In the genomic region with DNA sequence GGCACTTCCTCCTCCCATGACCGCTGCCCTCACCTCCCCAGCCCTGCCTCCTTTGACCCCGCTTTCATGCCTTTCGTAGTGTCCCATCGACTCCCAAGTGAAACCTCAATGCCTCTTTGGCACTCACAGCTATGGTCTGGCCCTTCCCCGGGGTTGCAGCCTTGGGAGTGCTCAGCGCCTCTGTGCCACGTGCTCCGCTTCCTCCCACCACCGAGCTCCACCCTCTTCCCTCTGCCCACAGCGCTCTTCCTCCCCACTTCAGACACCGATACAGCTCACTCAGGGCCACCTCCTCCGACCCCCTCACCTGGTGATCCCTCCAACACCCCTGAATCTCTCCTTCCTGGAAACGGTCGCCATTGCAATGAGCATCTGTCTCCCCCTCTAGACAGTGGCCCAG, we compare ENCODE assay signal across 10 cellular contexts. TPM values are rescaled to one million over a fixed set of nuclear protein-coding genes. Genes with fewer than 3 reads are reported as not detected.
DNase-seq lines count a peak whose midpoint lies in the region; ATAC-seq and TF ChIP-seq lines count a peak whose summit lies in the region.
"Had no signal": no experiment of that assay in that cellular context is flagged by ENCODE, and none has a peak within 500 bp of the region (broad histone marks: within the 10 kb centered on the region; RNA-seq: fewer than 3 reads in every experiment).

No MANE protein-coding gene starts in this region.

- H3K27ac ChIP-seq in GM23338 (ENCODE audit: low read depth) (no peak overlapping the region), right atrium auricular region (peak overlapping the region; percentile 69 to 72), A673 (ENCODE audit: low read depth, low read length, poor library complexity, severe bottlenecking) (no peak overlapping the region)

- H2AFZ ChIP-seq in GM23338 = peak overlapping the region; percentile 72; the same call in 1 of the 2 replicates

- no peaks in the 10 kb centered on the region for H4K20me1 ChIP-seq in GM23338 (replicated peaks; ENCODE audit: insufficient read depth)

- intact Hi-C loops in A673 (cut with micrococcal nuclease; ENCODE audit: unreplicated experiment) = no loop called here

- H3K9me3 ChIP-seq in right atrium auricular region (no peaks in the 10 kb centered on the region), A673 (ENCODE audit: low read depth, low read length, poor library complexity, severe bottlenecking) (no peaks in the 10 kb centered on the region)

- H3K4me3 ChIP-seq in GM23338 (no peak overlapping the region), right atrium auricular region (peak overlapping the region in 1 of 2 donors; percentile 4), A673 (ENCODE audit: low read depth, low read length, poor library complexity, severe bottlenecking) (no peak overlapping the region)

- H3K27me3 ChIP-seq in GM23338 (ENCODE audit: insufficient read depth) (no peaks in the 10 kb centered on the region), right atrium auricular region (no peaks in the 10 kb centered on the region), A673 (replicated peaks; ENCODE audit: insufficient read depth, low read depth, low read length, poor library complexity) (no peaks in the 10 kb centered on the region)

- H3K36me3 ChIP-seq in GM23338 (ENCODE audit: insufficient read depth) = no peaks in the 10 kb centered on the region
- H3K36me3 ChIP-seq in right atrium auricular region = no peaks in the 10 kb centered on the region
- no peaks in the 10 kb centered on the region for H3K36me3 ChIP-seq in A673 (ENCODE audit: insufficient read depth, low read length, poor library complexity, severe bottlenecking)

- no peak for TF ChIP-seq CTCF in GM23338 (conservative IDR thresholded peaks at IDR 0.05; ENCODE audit: low read depth in 2 of 2)
- TF ChIP-seq CTCF in right atrium auricular region (IDR thresholded peaks at IDR 0.05) = no peak
- no peak for TF ChIP-seq CTCF in A673 (conservative IDR thresholded peaks at IDR 0.05; ENCODE audit: low read depth, low read length)

- peaks cover 10% of the 10 kb centered on the region for H3K27me3 Mint-ChIP-seq in GM23338 (ENCODE audit: insufficient read depth, low read depth, poor library complexity)

- no peak for DNase-seq in GM23338 (ENCODE audit: low spot score)
- peak; percentile 31 for DNase-seq in activated T-cell treated with anti-CD3 and anti-CD28 coated beads, Interleukin-2, amount 50 U/mL, for 1 hour
- peak; percentile 80 for DNase-seq in right atrium auricular region (ENCODE audit: low spot score)
- DNase-seq in stimulated activated CD4-positive, alpha-beta T cell treated with anti-CD3 and anti-CD28 coated beads, TNF-alpha, amount 100 ng/mL, for 24 hours (ENCODE audit: low read depth in 3 of 3) = peak; percentile 34 to 51 (median 35)
- no peak for DNase-seq in A673 (ENCODE audit: low spot score)
- DNase-seq in H4 (ENCODE audit: low spot score) = no peak
- DNase-seq: NCI-H187 treated with DMSO at 0.1 percent for 48 hours had no signal

- no peaks in the 10 kb centered on the region for H3K79me2 ChIP-seq in GM23338 (replicated peaks; ENCODE audit: insufficient read depth)

- no peak overlapping the region for H3K4me2 ChIP-seq in GM23338

- no peak overlapping the region for H3K27ac Mint-ChIP-seq in GM23338

- no peaks in the 10 kb centered on the region for H3F3A ChIP-seq in GM23338 (replicated peaks; ENCODE audit: low read depth)

- POLR2A ChIA-PET in A673 (lab: Charles Lee; ENCODE audit: low non-redundant PET) = no interaction called here

- CTCF ChIA-PET in A673 (lab: Charles Lee) = no interaction called here

- H3K36me3 Mint-ChIP-seq in GM23338 (ENCODE audit: low read depth) = no peaks in the 10 kb centered on the region

- ATAC-seq in GM23338 (peak; percentile 33), HG03095 (IDR thresholded peaks at IDR 0.05; ENCODE audit: unreplicated experiment) (no peak), GM21717 (IDR thresholded peaks at IDR 0.05; ENCODE audit: unreplicated experiment) (no peak)

- H3K4me1 Mint-ChIP-seq in GM23338 = peaks cover 23% of the 10 kb centered on the region

- BruUV-seq in A673 (replicated peaks; lab: Mats Ljungman, UMichigan) = no TSS peak

- H3K4me3 Mint-ChIP-seq in GM23338 = no peak overlapping the region

- no peaks in the 10 kb centered on the region; the same call in 2 of the 3 replicates for H3K9me3 Mint-ChIP-seq in GM23338

- no peaks in the 10 kb centered on the region for H3K9me2 ChIP-seq in GM23338 (ENCODE audit: insufficient read depth)

- H3K4me1 ChIP-seq in GM23338 (ENCODE audit: insufficient read depth) (peaks cover 4% of the 10 kb centered on the region; the same call in 1 of the 2 replicates), right atrium auricular region (peaks cover 0 to 57% of the 10 kb centered on the region in 2 donors), A673 (ENCODE audit: insufficient read depth, low read length, poor library complexity, severe bottlenecking) (no peaks in the 10 kb centered on the region)

TF ChIP-seq in GM23338, 12 proteins besides CTCF, POLR2A, EP300 and RAD21:
- no peak for TF ChIP-seq NANOG (IDR thresholded peaks at IDR 0.05; ENCODE audit: borderline replicate concordance)

RNA-seq across cellular contexts. Expression of gene SCGB1A1, which starts 16.6 kb away (rescaled TPM):
- total RNA-seq in GM23338 (2014; rRNA removed; shearing (Covaris generic)) = not detected in 2 replicates
- polyA plus RNA-seq in GM23338 (2016; fragmentation: Nextera tagmentation; extraction: Ambion mirVana) = not detected in 2 replicates
- not detected for total RNA-seq in right atrium auricular region
- not detected in 2 replicates for total RNA-seq in A673 (2021)
- not detected in 2 replicates for total RNA-seq in H4 (2014; rRNA removed; shearing (Covaris generic))
- total RNA-seq: endothelial cell of umbilical vein had no signal
- polyA plus RNA-seq: endothelial cell of umbilical vein had no signal

Comparison
In these comparisons a context has a peak if more than half of its experiments do, and no peak if none do; other contexts are left out.
1. DNase-seq: peak in activated T-cell treated with anti-CD3 and anti-CD28 coated beads, Interleukin-2, amount 50 U/mL, for 1 hour (single experiment), right atrium auricular region (single experiment) and stimulated activated CD4-positive, alpha-beta T cell treated with anti-CD3 and anti-CD28 coated beads, TNF-alpha, amount 100 ng/mL, for 24 hours (3 of 3); none in GM23338 (single experiment), A673 (single experiment) and H4 (single experiment).
2. H3K27ac ChIP-seq: peak in right atrium auricular region (2 of 2); none in GM23338 (single experiment) and A673 (single experiment).